Comparison of ENCODE assay signal across 11 cellular contexts in genomic region chr15:30953731-30954378, GRCh38. TPM values are rescaled to one million over a fixed set of nuclear protein-coding genes. Genes with fewer than 3 reads are reported as not detected.
DNase-seq lines count a peak whose midpoint lies in the region; ATAC-seq and TF ChIP-seq lines count a peak whose summit lies in the region.
"Had no signal": no experiment of that assay in that cellular context is flagged by ENCODE, and none has a peak within 500 bp of the region (broad histone marks: within the 10 kb centered on the region; RNA-seq: fewer than 3 reads in every experiment).

No MANE protein-coding gene starts in this region.

- intact Hi-C loops in ascending aorta (cut with DNase I): no loop called here

- H3K27ac ChIP-seq in foreskin keratinocyte (no peak overlapping the region), ascending aorta (no peak overlapping the region)

- DNase-seq in activated CD4-positive, alpha-beta T cell treated with anti-CD3 and anti-CD28 coated beads for 48 hours: peak; percentile 35
- DNase-seq in activated CD4-positive, alpha-beta T cell treated with anti-CD3 and anti-CD28 coated beads, Interleukin-2, amount 50 U/mL, for 4 hours: no peak
- DNase-seq in foreskin keratinocyte: peak; percentile 89 to 95
- DNase-seq in stimulated activated CD8-positive, alpha-beta memory T cell treated with anti-CD3 and anti-CD28 coated beads, Interleukin-15, amount 100 ng/mL, for 48 hours (ENCODE audit: low read depth in 2 of 2): peak; percentile 4 to 13
- no peak for DNase-seq in ascending aorta (ENCODE audit: low spot score in 2 of 2)
- DNase-seq in GM10248 (ENCODE audit: extremely low spot score): no peak
- DNase-seq: DND-41 had no signal

- CTCF ChIA-PET in GM10248 (lab: Yijun Ruan, JAX): interaction anchor here (1.5 to 1.7 kb wide), 2 partner anchors 12 to 14 kb away, joined by 3 to 6 read pairs; no protein-coding TSS in a partner anchor

- H3K27me3 ChIP-seq in foreskin keratinocyte: no peaks in the 10 kb centered on the region
- no peaks in the 10 kb centered on the region for H3K27me3 ChIP-seq in ascending aorta

- peak overlapping the region; percentile 14 for H3K27ac Mint-ChIP-seq in T-helper 1 cell treated with Interleukin-12 subunit alpha and Interleukin-12 subunit beta and Interleukin-4 antibody, amounts not matched to agents 30 μg/mL and 1 μg/mL, for 36 hours

- no peak overlapping the region for H3K4me3 ChIP-seq in ascending aorta

- H3K27me3 Mint-ChIP-seq in T-helper 1 cell treated with Interleukin-12 subunit alpha and Interleukin-12 subunit beta and Interleukin-4 antibody, amounts not matched to agents 30 μg/mL and 1 μg/mL, for 36 hours (ENCODE audit: low read depth): no peaks in the 10 kb centered on the region
- H3K27me3 Mint-ChIP-seq: brain, IgD-negative memory B cell had no signal

- H3K36me3 ChIP-seq in ascending aorta: peaks cover 65 to 95% of the 10 kb centered on the region in 2 donors

- no peak overlapping the region for H3K4me3 Mint-ChIP-seq in T-helper 1 cell treated with Interleukin-12 subunit alpha and Interleukin-12 subunit beta and Interleukin-4 antibody, amounts not matched to agents 30 μg/mL and 1 μg/mL, for 36 hours
- H3K4me3 Mint-ChIP-seq: brain had no signal

- peaks cover 55% of the 10 kb centered on the region for H3K36me3 Mint-ChIP-seq in T-helper 1 cell treated with Interleukin-12 subunit alpha and Interleukin-12 subunit beta and Interleukin-4 antibody, amounts not matched to agents 30 μg/mL and 1 μg/mL, for 36 hours (ENCODE audit: low read depth)

- POLR2A ChIA-PET in GM10248 (lab: Yijun Ruan, JAX): no interaction called here

- no peaks in the 10 kb centered on the region for H3K9me3 ChIP-seq in ascending aorta

- peaks cover 10% of the 10 kb centered on the region for H3K4me1 Mint-ChIP-seq in T-helper 1 cell treated with Interleukin-12 subunit alpha and Interleukin-12 subunit beta and Interleukin-4 antibody, amounts not matched to agents 30 μg/mL and 1 μg/mL, for 36 hours (ENCODE audit: low read depth)
- H3K4me1 Mint-ChIP-seq: brain had no signal

- H3K4me1 ChIP-seq in foreskin keratinocyte (peaks cover 11% of the 10 kb centered on the region), ascending aorta (no peaks in the 10 kb centered on the region)

- H3K9me3 Mint-ChIP-seq in T-helper 1 cell treated with Interleukin-12 subunit alpha and Interleukin-12 subunit beta and Interleukin-4 antibody, amounts not matched to agents 30 μg/mL and 1 μg/mL, for 36 hours: peaks cover 4% of the 10 kb centered on the region

- ATAC-seq in foreskin keratinocyte (peak; percentile 99), GM18858 (IDR thresholded peaks at IDR 0.05; ENCODE audit: unreplicated experiment) (no peak)

- no peak for TF ChIP-seq CTCF in foreskin keratinocyte (conservative IDR thresholded peaks at IDR 0.05)
- no peak for TF ChIP-seq CTCF in ascending aorta (IDR thresholded peaks at IDR 0.05)
- no peak for TF ChIP-seq CTCF in GM10248 (IDR thresholded peaks at IDR 0.05; ENCODE audit: control extremely low read depth, extremely low read depth, low read depth, missing control alignments)

RNA-seq across cellular contexts. Expression of gene MTMR10, which starts 37.6 kb away (rescaled TPM):
- total RNA-seq in foreskin keratinocyte (11.5 and 13.8 TPM in 2 replicates), ascending aorta (4.5 TPM)
- 2.7 and 3.9 TPM in 2 replicates for polyA plus RNA-seq in foreskin keratinocyte

RNA-seq across cellular contexts. Expression of gene FAN1, which starts 50.1 kb away (rescaled TPM):
- total RNA-seq in foreskin keratinocyte (20.5 and 21.6 TPM in 2 replicates), ascending aorta (12.1 TPM)
- polyA plus RNA-seq in foreskin keratinocyte: 7.2 and 8.1 TPM in 2 replicates

Comparison
In these comparisons a context has a peak if more than half of its experiments do, and no peak if none do; other contexts are left out.
1. DNase-seq: peak in activated CD4-positive, alpha-beta T cell treated with anti-CD3 and anti-CD28 coated beads for 48 hours (single experiment), foreskin keratinocyte (2 of 2) and stimulated activated CD8-positive, alpha-beta memory T cell treated with anti-CD3 and anti-CD28 coated beads, Interleukin-15, amount 100 ng/mL, for 48 hours (2 of 2); none in activated CD4-positive, alpha-beta T cell treated with anti-CD3 and anti-CD28 coated beads, Interleukin-2, amount 50 U/mL, for 4 hours (0 of 2), ascending aorta (0 of 2) and GM10248 (single experiment).